Comparison of ENCODE assay signal across 13 cellular contexts in genomic region chr9:89515416-89515815, GRCh38.
"Had no signal": no experiment of that assay in that cellular context is flagged by ENCODE, and none has a peak within 500 bp of the region (broad histone marks: within the 10 kb centered on the region; RNA-seq: fewer than 3 reads in every experiment).

No MANE protein-coding gene starts in this region.

- H3K27ac ChIP-seq: cardiac muscle cell, epithelial cell of prostate, hepatocyte, lower lobe of right lung, right atrium auricular region, transverse colon had no signal

- H3K9me3 ChIP-seq: lower lobe of right lung, right atrium auricular region, transverse colon had no signal

- H3K27ac Mint-ChIP-seq: activated B cell treated with CpG ODN at 0.5 μM for 24 hours; activated CD4-positive, alpha-beta T cell treated with anti-CD3 and anti-CD28 coated beads, Interleukin-2, amount 10 ng/mL, durations not matched to agents 24 days and 14 days; activated naive CD8-positive, alpha-beta T cell treated with anti-CD3 and anti-CD28 coated beads, Interleukin-2, amount 10 ng/mL, durations not matched to agents 7 days and 5 days; effector memory CD8-positive, alpha-beta T cell had no signal

- DNase-seq: activated B cell treated with CpG ODN at 0.5 μM for 24 hours; activated CD4-positive, alpha-beta T cell treated with anti-CD3 and anti-CD28 coated beads, Interleukin-2, amount 10 ng/mL, durations not matched to agents 24 days and 14 days; activated naive CD8-positive, alpha-beta T cell treated with anti-CD3 and anti-CD28 coated beads, Interleukin-2, amount 10 ng/mL, durations not matched to agents 7 days and 5 days; effector memory CD8-positive, alpha-beta T cell; kidney glomerular epithelial cell; lower lobe of right lung; midbrain; transverse colon had no signal

- H3K9me3 Mint-ChIP-seq: activated B cell treated with CpG ODN at 0.5 μM for 24 hours; activated CD4-positive, alpha-beta T cell treated with anti-CD3 and anti-CD28 coated beads, Interleukin-2, amount 10 ng/mL, durations not matched to agents 24 days and 14 days; activated naive CD8-positive, alpha-beta T cell treated with anti-CD3 and anti-CD28 coated beads, Interleukin-2, amount 10 ng/mL, durations not matched to agents 7 days and 5 days; effector memory CD8-positive, alpha-beta T cell had no signal

- ATAC-seq: effector memory CD8-positive, alpha-beta T cell; lower lobe of right lung had no signal

- H3K4me3 ChIP-seq: cardiac muscle cell, hepatocyte, lower lobe of right lung, right atrium auricular region, smooth muscle cell, transverse colon had no signal

- H3K27me3 ChIP-seq: cardiac muscle cell, hepatocyte, right atrium auricular region, transverse colon had no signal

- H3K4me3 Mint-ChIP-seq: activated B cell treated with CpG ODN at 0.5 μM for 24 hours; activated CD4-positive, alpha-beta T cell treated with anti-CD3 and anti-CD28 coated beads, Interleukin-2, amount 10 ng/mL, durations not matched to agents 24 days and 14 days; activated naive CD8-positive, alpha-beta T cell treated with anti-CD3 and anti-CD28 coated beads, Interleukin-2, amount 10 ng/mL, durations not matched to agents 7 days and 5 days; effector memory CD8-positive, alpha-beta T cell had no signal

- H3K27me3 Mint-ChIP-seq: activated B cell treated with CpG ODN at 0.5 μM for 24 hours; activated CD4-positive, alpha-beta T cell treated with anti-CD3 and anti-CD28 coated beads, Interleukin-2, amount 10 ng/mL, durations not matched to agents 24 days and 14 days; activated naive CD8-positive, alpha-beta T cell treated with anti-CD3 and anti-CD28 coated beads, Interleukin-2, amount 10 ng/mL, durations not matched to agents 7 days and 5 days; effector memory CD8-positive, alpha-beta T cell had no signal

- H3K36me3 ChIP-seq: cardiac muscle cell, lower lobe of right lung, right atrium auricular region, transverse colon had no signal
